ENCODE assay signal across 8 cellular contexts in genomic region chr12:41521872-41522379, GRCh38.
DNase-seq lines count a peak whose midpoint lies in the region; ATAC-seq, FAIRE-seq and TF ChIP-seq lines count a peak whose summit lies in the region.

No MANE protein-coding gene starts in this region.

- H3K36me3 ChIP-seq in right lobe of liver (no peaks in the 10 kb centered on the region), HepG2 (replicated peaks in 1 of 2; ENCODE audit: control insufficient read depth in 1 of 2, insufficient read depth in 2 of 2, low read length in 2 of 2) (no peaks in the 10 kb centered on the region), RWPE2 (ENCODE audit: low read depth) (no peaks in the 10 kb centered on the region), subcutaneous abdominal adipose tissue (ENCODE audit: control insufficient read depth in 5 of 5, insufficient read depth in 5 of 5, low read length in 5 of 5) (no peaks in the 10 kb centered on the region)

- no peaks in the 10 kb centered on the region for H3K9me3 ChIP-seq in right lobe of liver
- no peaks in the 10 kb centered on the region for H3K9me3 ChIP-seq in HepG2 (ENCODE audit: low read length)
- no peaks in the 10 kb centered on the region for H3K9me3 ChIP-seq in RWPE2 (ENCODE audit: severe bottlenecking)
- no peaks in the 10 kb centered on the region for H3K9me3 ChIP-seq in subcutaneous abdominal adipose tissue (ENCODE audit: control insufficient read depth in 5 of 5, low read length in 5 of 5)

- H2AFZ ChIP-seq in HepG2 (ENCODE audit: low read length): no peak overlapping the region

- DNase-seq in right lobe of liver (no peak), HepG2 (ENCODE audit: low spot score) (no peak), RWPE2 (ENCODE audit: low spot score) (no peak), fibroblast of the conjunctiva (ENCODE audit: low read depth) (peak; percentile 58), D721Med (ENCODE audit: insufficient read length, low spot score) (no peak), HuH-7.5 (ENCODE audit: low spot score) (no peak)

- TF ChIP-seq POLR2A in right lobe of liver (IDR thresholded peaks at IDR 0.05) (no peak), HepG2 (IDR thresholded peaks at IDR 0.05; ENCODE audit: insufficient read depth in 1 of 2, low read depth in 2 of 2, low read length in 2 of 2) (no peak)

- CTCF ChIA-PET in HepG2 (lab: Yijun Ruan, JAX; ENCODE audit: low intra/inter-chr PET ratio, low total read pairs): no interaction called here

- no peaks in the 10 kb centered on the region for H4K20me1 ChIP-seq in HepG2 (ENCODE audit: insufficient read depth, low read length)

- TF ChIP-seq CTCF in right lobe of liver (IDR thresholded peaks at IDR 0.05): no peak
- no peak for TF ChIP-seq CTCF in HepG2 (CRISPR knock-in tag; IDR thresholded peaks at IDR 0.05)
- TF ChIP-seq CTCF in RWPE2 (IDR thresholded peaks at IDR 0.05; ENCODE audit: poor library complexity, severe bottlenecking): no peak
- no peak for TF ChIP-seq CTCF in D721Med (IDR thresholded peaks at IDR 0.05; ENCODE audit: insufficient read depth, missing control alignments)

- TF ChIP-seq EP300 in HepG2 (IDR thresholded peaks at IDR 0.05; ENCODE audit: low read depth in 2 of 2, low read length in 2 of 2) (no peak), HepG2 (CRISPR knock-in tag; IDR thresholded peaks at IDR 0.05; ENCODE audit: borderline replicate concordance) (no peak)

- intact Hi-C loops in right lobe of liver (cut with DNase I) (no loop called here), HepG2 (cut with micrococcal nuclease; ENCODE audit: unreplicated experiment) (no loop called here)

- 33% methylated on average over 1 of the region's 1 CpG for WGBS in right lobe of liver (ENCODE audit: insufficient coverage, low coverage, low lambda C conversion rate, missing lambda C conversion rate)
- WGBS in HepG2 (ENCODE audit: low lambda C conversion rate): 0% methylated on average over 1 of the region's 1 CpG

- peak; percentile 36 to 71 (median 54) for ATAC-seq in right lobe of liver
- ATAC-seq in HepG2: no peak
- peak; percentile 75 for ATAC-seq in HG03103 (IDR thresholded peaks at IDR 0.05; ENCODE audit: low read depth, unreplicated experiment)
- peak; percentile 96 for ATAC-seq in RWPE2 (ENCODE audit: low read depth)

- no peak overlapping the region for H3K4me2 ChIP-seq in HepG2 (ENCODE audit: low read depth, low read length)

- H3K27ac ChIP-seq in right lobe of liver: peak overlapping the region in 1 of 3 donors; percentile 24
- H3K27ac ChIP-seq in HepG2 (ENCODE audit: extremely low read length, insufficient read depth, low read length): no peak overlapping the region
- H3K27ac ChIP-seq in RWPE2 (ENCODE audit: poor library complexity, severe bottlenecking): peak overlapping the region; percentile 85
- H3K27ac ChIP-seq in subcutaneous abdominal adipose tissue (ENCODE audit: low read depth, low read length): peak overlapping the region; percentile 14

- TF ChIP-seq RAD21 in HepG2 (CRISPR knock-in tag; IDR thresholded peaks at IDR 0.05): no peak

- H3K4me1 ChIP-seq in right lobe of liver (no peaks in the 10 kb centered on the region), HepG2 (ENCODE audit: insufficient read depth, low read length) (no peaks in the 10 kb centered on the region), RWPE2 (ENCODE audit: insufficient read depth, poor library complexity, severe bottlenecking) (peaks cover 15% of the 10 kb centered on the region), subcutaneous abdominal adipose tissue (ENCODE audit: control insufficient read depth in 5 of 5, insufficient read depth in 5 of 5, low read length in 5 of 5) (peaks cover 0 to 12% (median 8%) of the 10 kb centered on the region in 5 donors)

- BruUV-seq in HepG2 (replicated peaks; lab: Mats Ljungman, UMichigan): no TSS peak

- H3K4me3 ChIP-seq in right lobe of liver (peak overlapping the region in 1 of 3 donors; percentile 1), HepG2 (replicated peaks in 1 of 3; ENCODE audit: insufficient read depth in 1 of 3, low read depth in 2 of 3, low read length in 3 of 3) (no peak overlapping the region), RWPE2 (ENCODE audit: severe bottlenecking) (no peak overlapping the region), subcutaneous abdominal adipose tissue (ENCODE audit: low read depth in 1 of 5, low read length in 5 of 5) (peak overlapping the region in 4 of 5 donors; percentile 24 to 39 (median 31))

- H3K27me3 ChIP-seq in right lobe of liver (no peaks in the 10 kb centered on the region), HepG2 (ENCODE audit: control insufficient read depth in 1 of 2, insufficient read depth in 2 of 2, low read length in 2 of 2) (no peaks in the 10 kb centered on the region), RWPE2 (ENCODE audit: insufficient read depth, poor library complexity, severe bottlenecking) (no peaks in the 10 kb centered on the region), subcutaneous abdominal adipose tissue (ENCODE audit: control insufficient read depth in 5 of 5, insufficient read depth in 4 of 5, low read length in 5 of 5) (no peaks in the 10 kb centered on the region)

- H3K79me2 ChIP-seq in HepG2 (ENCODE audit: insufficient read depth, low read length): no peaks in the 10 kb centered on the region

- H3K9ac ChIP-seq in HepG2 (ENCODE audit: insufficient read depth, low read depth, low read length) (no peak overlapping the region), subcutaneous abdominal adipose tissue (ENCODE audit: low read length in 5 of 5) (no peak overlapping the region)

- in situ Hi-C loops in HepG2 (cut with HindIII; ENCODE audit: extremely low pct_ligation_motif_present, low pct_unique_long_range_greater_than_20kb): no loop called here

- FAIRE-seq in HepG2 (lab: Jason Lieb, UNC): no peak
- FAIRE-seq in D721Med (lab: Jason Lieb, UNC): no peak

- POLR2A ChIA-PET in HepG2 (lab: Yijun Ruan, JAX): no interaction called here

TF ChIP-seq in HepG2, 621 proteins besides CTCF, POLR2A, EP300 and RAD21:
- TF ChIP-seq ZNF282 (IDR thresholded peaks at IDR 0.05; ENCODE audit: partially characterized antibody) (no peak), SNRNP70 (IDR thresholded peaks at IDR 0.05; ENCODE audit: low read depth, low read length) (no peak), ZSCAN22 (CRISPR knock-in tag; IDR thresholded peaks at IDR 0.05) (no peak), MEIS2 (CRISPR knock-in tag; IDR thresholded peaks at IDR 0.05) (no peak), JUND (CRISPR knock-in tag; IDR thresholded peaks at IDR 0.05) (no peak), ZNF569 (CRISPR knock-in tag; IDR thresholded peaks at IDR 0.05; ENCODE audit: borderline replicate concordance) (no peak), ZNF607 (CRISPR knock-in tag; IDR thresholded peaks at IDR 0.05; ENCODE audit: borderline replicate concordance) (no peak), GPN1 (CRISPR knock-in tag; IDR thresholded peaks at IDR 0.05; ENCODE audit: borderline replicate concordance) (no peak), ZNF33A (CRISPR knock-in tag; IDR thresholded peaks at IDR 0.05; ENCODE audit: borderline replicate concordance) (no peak), KDM6A (CRISPR knock-in tag; IDR thresholded peaks at IDR 0.05; ENCODE audit: low read depth) (no peak), SP4 (CRISPR knock-in tag; IDR thresholded peaks at IDR 0.05) (no peak), ARID4A (CRISPR knock-in tag; IDR thresholded peaks at IDR 0.05; ENCODE audit: borderline replicate concordance) (no peak), TMF1 (CRISPR knock-in tag; IDR thresholded peaks at IDR 0.05; ENCODE audit: low read depth) (no peak), ZNF136 (CRISPR knock-in tag; IDR thresholded peaks at IDR 0.05; ENCODE audit: low read depth) (no peak), ZNF83 (CRISPR knock-in tag; IDR thresholded peaks at IDR 0.05; ENCODE audit: borderline replicate concordance) (no peak), ZNF484 (CRISPR knock-in tag; IDR thresholded peaks at IDR 0.05; ENCODE audit: borderline replicate concordance, low read depth) (no peak)

Comparison
In these comparisons a context has a peak if more than half of its experiments do, and no peak if none do; other contexts are left out.
1. H3K4me3 ChIP-seq: peak in subcutaneous abdominal adipose tissue (4 of 5); none in HepG2 (0 of 3) and RWPE2 (single experiment).